ENCODE assay signal across 7 cellular contexts in genomic region chr11:95923441-95923729, GRCh38. TPM values are rescaled to one million over a fixed set of nuclear protein-coding genes. Genes with fewer than 3 reads are reported as not detected.
DNase-seq lines count a peak whose midpoint lies in the region; ATAC-seq and TF ChIP-seq lines count a peak whose summit lies in the region.

No MANE protein-coding gene starts in this region.

- no peaks in the 10 kb centered on the region for H3K27me3 ChIP-seq in HAP-1 (ENCODE audit: low read depth)
- H3K27me3 ChIP-seq in skeletal muscle satellite cell (ENCODE audit: control insufficient read depth, insufficient read depth, low read length), result no peaks in the 10 kb centered on the region

- H3K4me3 Mint-ChIP-seq in T-cell, result peak overlapping the region; percentile 87 to 97 (median 92)

- ATAC-seq in T-cell (replicated peaks in 1 of 4), result peak; percentile 12 to 25 (median 22)
- no peak for ATAC-seq in GM18517 (IDR thresholded peaks at IDR 0.05; ENCODE audit: unreplicated experiment)
- ATAC-seq in GM18909 (IDR thresholded peaks at IDR 0.05; ENCODE audit: poor library complexity, unreplicated experiment), result no peak

- H3K27ac Mint-ChIP-seq in T-cell, result peak overlapping the region; percentile 88 to 98

- peak overlapping the region; percentile 86 for H3K4me3 ChIP-seq in HAP-1
- peak overlapping the region; percentile 76 for H3K4me3 ChIP-seq in fibroblast of villous mesenchyme (ENCODE audit: low read depth, low read length)
- H3K4me3 ChIP-seq in skeletal muscle satellite cell (ENCODE audit: low read length), result peak overlapping the region; percentile 93

- H3K4me1 ChIP-seq in HAP-1, result peaks cover 29% of the 10 kb centered on the region
- H3K4me1 ChIP-seq in skeletal muscle satellite cell (ENCODE audit: control insufficient read depth, insufficient read depth, low read length), result peaks cover 24% of the 10 kb centered on the region

- H3K4me1 Mint-ChIP-seq in T-cell, result peaks cover 25 to 34% (median 28%) of the 10 kb centered on the region in 3 donors

- in situ Hi-C loops in HAP-1 (cut with MboI; ENCODE audit: low sequenced_read_pairs), result no loop called here

- POLR2A ChIA-PET in T-cell (lab: Charles Lee), result no interaction called here

- no peaks in the 10 kb centered on the region for H3K36me3 ChIP-seq in HAP-1 (replicated peaks)
- no peaks in the 10 kb centered on the region for H3K36me3 ChIP-seq in skeletal muscle satellite cell (ENCODE audit: insufficient read depth, low read length)

- peak overlapping the region; percentile 98 for H3K9ac ChIP-seq in skeletal muscle satellite cell (ENCODE audit: low read depth, low read length)

- peak overlapping the region; percentile 93 for H3K4me2 ChIP-seq in skeletal muscle satellite cell (ENCODE audit: low read length)

- CTCF ChIA-PET in T-cell (lab: Charles Lee), result interaction anchor here in 1 of 2 donors (0.7 kb wide), 1 partner anchor 26 kb away, joined by 11 read pairs; no protein-coding TSS in a partner anchor

- TF ChIP-seq CTCF in fibroblast of villous mesenchyme (IDR thresholded peaks at IDR 0.05; ENCODE audit: insufficient read depth, low read depth, low read length), result no peak

- no peaks in the 10 kb centered on the region for H3K36me3 Mint-ChIP-seq in T-cell

- peaks cover 1 to 9% of the 10 kb centered on the region in 2 donors for H3K27me3 Mint-ChIP-seq in T-cell

- no peaks in the 10 kb centered on the region for H3K9me3 Mint-ChIP-seq in T-cell

- DNase-seq in HAP-1 (ENCODE audit: low spot score in 2 of 2) (no peak), T-cell (no peak), fibroblast of villous mesenchyme (ENCODE audit: low read depth) (no peak), dedifferentiated amniotic fluid mesenchymal stem cell (ENCODE audit: extremely low spot score) (no peak)

- no peaks in the 10 kb centered on the region for H3K9me3 ChIP-seq in HAP-1
- no peaks in the 10 kb centered on the region for H3K9me3 ChIP-seq in skeletal muscle satellite cell (replicated peaks; ENCODE audit: low read length)

RNA-seq across cellular contexts. Expression of gene MTMR2, which starts 0.5 kb away (rescaled TPM):
- 10 to 100 TPM; 11.0 to 14.6 (median 11.6) TPM for total RNA-seq in T-cell
- 49.3 and 53.5 TPM in 2 replicates for total RNA-seq in fibroblast of villous mesenchyme
- total RNA-seq in skeletal muscle satellite cell (2012; rRNA removed), result 24.0 and 30.2 TPM in 2 replicates

Comparison
In these comparisons a context has a peak if more than half of its experiments do, and no peak if none do; other contexts are left out.
1. ATAC-seq: peak in T-cell (4 of 4); none in GM18517 (single experiment) and GM18909 (single experiment).
2. Peak in every context shown above with its lines, with median percentiles within 50 percentile points of each other: H3K4me3 ChIP-seq.